Comparison of ENCODE assay signal across 8 cellular contexts in the genomic region with DNA sequence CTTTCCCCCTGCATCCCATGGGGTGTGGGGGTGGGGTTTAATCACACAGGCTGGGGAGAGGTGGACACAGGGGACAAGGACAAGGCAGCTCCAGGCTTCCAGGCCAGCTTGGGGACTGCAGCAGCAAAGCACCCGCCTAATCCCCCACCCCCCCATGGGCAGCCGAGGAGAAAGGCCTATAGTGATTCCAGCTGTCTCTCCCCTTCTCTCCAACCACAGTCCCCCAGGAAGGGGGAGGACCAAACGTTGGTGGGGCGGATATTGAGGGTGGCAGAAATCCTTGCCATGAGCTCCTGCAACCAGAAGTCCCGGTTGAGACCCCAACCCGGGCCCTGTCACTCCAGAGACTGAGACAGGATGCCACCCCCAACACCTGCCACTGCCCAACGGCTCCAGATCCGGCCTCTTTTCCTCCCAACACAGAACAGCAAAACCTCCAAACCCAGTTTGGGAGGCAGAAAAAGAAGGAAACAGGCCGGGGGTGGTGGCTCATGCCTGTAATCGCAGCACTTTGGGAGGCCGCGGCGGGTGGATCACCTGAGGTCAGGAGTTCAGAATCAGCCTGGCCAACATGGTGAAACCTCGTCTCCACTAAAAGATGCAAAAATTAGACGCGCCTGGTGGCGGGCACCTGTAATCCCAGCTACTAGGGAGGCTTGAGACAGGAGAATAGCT. TPM values are rescaled to one million over a fixed set of nuclear protein-coding genes. Genes with fewer than 3 reads are reported as not detected.
DNase-seq lines count a peak whose midpoint lies in the region; ATAC-seq and TF ChIP-seq lines count a peak whose summit lies in the region.

No MANE protein-coding gene starts in this region.

- ATAC-seq in GM19351 (IDR thresholded peaks at IDR 0.05; ENCODE audit: unreplicated experiment): no peak

- peaks cover 28 to 48% (median 30%) of the 10 kb centered on the region in 3 donors for H3K4me1 Mint-ChIP-seq in CD8-positive, alpha-beta memory T cell
- H3K4me1 Mint-ChIP-seq in progenitor cell of endocrine pancreas (ENCODE audit: low read depth): peaks cover 22% of the 10 kb centered on the region

- TF ChIP-seq CTCF in foreskin fibroblast (IDR thresholded peaks at IDR 0.05; ENCODE audit: low read depth, low read length): no peak
- no peak for TF ChIP-seq CTCF in progenitor cell of endocrine pancreas (IDR thresholded peaks at IDR 0.05; ENCODE audit: unreplicated experiment)

- H3K27me3 ChIP-seq in CD8-positive, alpha-beta memory T cell (ENCODE audit: insufficient read depth, low read length, poor library complexity, severe bottlenecking): peaks cover 33% of the 10 kb centered on the region

- H3K4me3 Mint-ChIP-seq in CD8-positive, alpha-beta memory T cell: peak overlapping the region in 6 of 7 donors; percentile 19 to 89 (median 54)
- H3K4me3 Mint-ChIP-seq in progenitor cell of endocrine pancreas (ENCODE audit: low read depth): peak overlapping the region; percentile 84

- peaks cover 11 to 13% of the 10 kb centered on the region in 2 donors for H3K27me3 Mint-ChIP-seq in CD8-positive, alpha-beta memory T cell
- H3K27me3 Mint-ChIP-seq in progenitor cell of endocrine pancreas: peaks cover 16% of the 10 kb centered on the region

- H3K4me1 ChIP-seq in CD8-positive, alpha-beta memory T cell (ENCODE audit: insufficient read depth, low read length): peaks cover 68% of the 10 kb centered on the region

- no peak overlapping the region for H3K27ac ChIP-seq in CD8-positive, alpha-beta memory T cell (ENCODE audit: low read depth, low read length)
- H3K27ac ChIP-seq in SK-N-MC: no peak overlapping the region

- POLR2A ChIA-PET in CD8-positive, alpha-beta memory T cell (lab: Charles Lee): interaction anchor here (0.7 kb wide), 1 partner anchor 11 kb away, joined by 3 read pairs; no protein-coding TSS in a partner anchor

- CTCF ChIA-PET in CD8-positive, alpha-beta memory T cell (lab: Charles Lee): interaction anchor here (0.8 to 1.8 kb wide), 4 partner anchors 9 to 72 kb away, joined by 3 to 5 read pairs (median 4); no protein-coding TSS in a partner anchor

- H3K9me3 Mint-ChIP-seq in CD8-positive, alpha-beta memory T cell: no peaks in the 10 kb centered on the region
- H3K9me3 Mint-ChIP-seq in progenitor cell of endocrine pancreas (ENCODE audit: low read depth): no peaks in the 10 kb centered on the region

- H3K36me3 ChIP-seq in CD8-positive, alpha-beta memory T cell (ENCODE audit: insufficient read depth, low read length): no peaks in the 10 kb centered on the region
- peaks cover 2% of the 10 kb centered on the region; the same call in 1 of the 2 replicates for H3K36me3 ChIP-seq in SK-N-MC (ENCODE audit: insufficient read depth, low read length)

- H3K36me3 Mint-ChIP-seq in CD8-positive, alpha-beta memory T cell: no peaks in the 10 kb centered on the region
- peaks cover 4% of the 10 kb centered on the region for H3K36me3 Mint-ChIP-seq in progenitor cell of endocrine pancreas (ENCODE audit: insufficient read depth)

- no peaks in the 10 kb centered on the region for H3K9me3 ChIP-seq in CD8-positive, alpha-beta memory T cell (ENCODE audit: low read length)
- H3K9me3 ChIP-seq in SK-N-MC (ENCODE audit: low read depth, low read length): no peaks in the 10 kb centered on the region

- H3K27ac Mint-ChIP-seq in CD8-positive, alpha-beta memory T cell: peak overlapping the region in 1 of 8 donors; percentile 47
- H3K27ac Mint-ChIP-seq in progenitor cell of endocrine pancreas: peak overlapping the region; percentile 89

- no peak overlapping the region for H3K9ac ChIP-seq in SK-N-MC (ENCODE audit: insufficient read length)

- peak overlapping the region; percentile 49 for H3K4me3 ChIP-seq in CD8-positive, alpha-beta memory T cell (ENCODE audit: low read length)
- H3K4me3 ChIP-seq in SK-N-MC (peak overlapping the region; percentile 95), foreskin fibroblast (ENCODE audit: low read depth in 1 of 2, low read length in 2 of 2) (peak overlapping the region; percentile 55 to 79)

- no peak for DNase-seq in CD8-positive, alpha-beta memory T cell
- DNase-seq in SK-N-MC (ENCODE audit: low read depth, low spot score): no peak
- no peak for DNase-seq in foreskin fibroblast
- DNase-seq in progenitor cell of endocrine pancreas (ENCODE audit: low spot score, unreplicated experiment): no peak
- no peak for DNase-seq in DMS53 (lab: John Stamatoyannopoulos, UW)
- no peak for DNase-seq in DMS79 treated with DMSO at 0.1 percent for 48 hours (lab: John Stamatoyannopoulos, UW)
- DNase-seq in NCI-H1694 treated with DMSO at 0.1 percent for 48 hours (lab: John Stamatoyannopoulos, UW): no peak

RNA-seq across cellular contexts. Expression of a gene that starts 1.7 kb away (rescaled TPM):
- total RNA-seq in CD8-positive, alpha-beta memory T cell: not detected
- not detected for polyA plus RNA-seq in CD8-positive, alpha-beta memory T cell
- 28.3 and 31.9 TPM in 2 replicates for total RNA-seq in progenitor cell of endocrine pancreas

RNA-seq across cellular contexts. Expression of a gene that starts 58.3 kb away (rescaled TPM):
- total RNA-seq in CD8-positive, alpha-beta memory T cell: 1 to 10 TPM; 6.8 to 7.8 TPM
- 12.7 TPM for polyA plus RNA-seq in CD8-positive, alpha-beta memory T cell
- 146 and 151 TPM in 2 replicates for total RNA-seq in progenitor cell of endocrine pancreas

Comparison
In these comparisons a context has a peak if more than half of its experiments do, and no peak if none do; other contexts are left out.
1. RNA of a gene that starts 1.7 kb away (total RNA-seq): 28.3 to 31.9 TPM in progenitor cell of endocrine pancreas; not detected in CD8-positive, alpha-beta memory T cell; every median in the first group is over 10 times any median in the second.
2. RNA of a gene that starts 58.3 kb away (total RNA-seq): 146 to 151 TPM in progenitor cell of endocrine pancreas; 6.8 to 7.8 TPM in CD8-positive, alpha-beta memory T cell; every median in the first group is over 10 times any median in the second.
3. Peak in every context shown above with its lines, with median percentiles within 50 percentile points of each other: H3K4me3 ChIP-seq.